8 cellular contexts compared by ENCODE assay signal in the genomic region with DNA sequence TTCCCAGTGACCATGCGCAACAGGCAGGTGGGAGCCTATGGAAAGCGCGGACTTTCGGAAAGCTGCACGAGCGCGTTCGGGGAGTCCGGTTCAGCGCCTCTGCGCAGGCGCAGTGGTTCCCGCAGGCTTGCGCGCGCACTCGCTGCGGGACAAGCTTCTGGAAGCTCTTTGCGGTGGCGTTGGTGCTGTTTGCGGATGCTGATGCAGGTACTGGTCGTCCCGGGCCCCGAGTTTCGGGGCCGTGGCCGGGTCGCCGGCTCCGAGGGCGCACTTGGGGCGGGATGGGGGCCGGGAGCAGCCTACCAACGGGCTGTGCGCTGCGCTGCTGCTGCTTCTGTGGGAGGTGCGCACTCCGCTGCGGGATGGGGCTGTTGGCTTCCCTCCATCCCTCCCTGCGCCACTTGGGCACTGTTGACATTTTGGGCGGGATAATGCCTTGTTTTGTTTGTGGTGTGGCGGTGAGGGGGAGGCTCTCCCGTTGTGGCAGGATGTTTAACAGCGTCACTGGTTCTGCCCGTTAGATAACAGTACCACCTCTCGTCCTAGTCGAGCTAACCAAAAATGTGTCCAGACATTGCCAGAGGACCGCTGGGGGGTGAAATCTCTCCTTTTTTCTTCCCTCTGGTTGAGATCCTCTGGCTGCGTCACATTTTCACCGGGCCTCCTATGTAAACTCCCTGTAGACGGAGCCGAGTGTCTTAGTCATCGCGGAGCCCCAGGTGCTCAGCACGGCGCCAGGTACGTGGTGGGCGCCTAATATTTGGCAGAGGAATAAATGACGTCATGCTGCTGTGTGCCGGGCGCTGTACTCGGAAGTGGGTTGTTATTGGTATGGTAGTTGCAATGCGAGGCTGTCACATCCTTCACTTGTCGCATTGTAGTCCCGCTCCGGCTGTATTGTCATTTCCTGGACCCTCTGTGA. TPM values are rescaled to one million over a fixed set of nuclear protein-coding genes. Genes with fewer than 3 reads are reported as not detected.
DNase-seq lines count a peak whose midpoint lies in the region; ATAC-seq, FAIRE-seq and TF ChIP-seq lines count a peak whose summit lies in the region.

Gene ZNF483, plus strand, starts transcription at position 124 of the 922 bp plus-strand sequence. CDS start 2,217 bp downstream, outside the sequence.

- peak; percentile 23 to 30 for TF ChIP-seq POLR2A in sigmoid colon (IDR thresholded peaks at IDR 0.05)

- no peak for TF ChIP-seq EP300 in sigmoid colon (IDR thresholded peaks at IDR 0.05)

- H3K9me3 ChIP-seq in iPS-18c (ENCODE audit: control insufficient read depth, insufficient read depth, low read length) = no peaks in the 10 kb centered on the region
- no peaks in the 10 kb centered on the region for H3K9me3 ChIP-seq in sigmoid colon

- H3K27me3 ChIP-seq in bronchial epithelial cell (ENCODE audit: control insufficient read depth, insufficient read depth, low read length) (no peaks in the 10 kb centered on the region), sigmoid colon (no peaks in the 10 kb centered on the region)

- peak within 1 kb of the TSS; percentile 66 to 81 (median 73) for H3K27ac ChIP-seq in sigmoid colon

- H3K36me3 ChIP-seq in bronchial epithelial cell (ENCODE audit: control insufficient read depth, insufficient read depth, low read length) (no peaks in the 10 kb centered on the region), sigmoid colon (peaks cover 0 to 30% (median 6%) of the 10 kb centered on the region in 4 donors)

- intact Hi-C loops in sigmoid colon (cut with DNase I) = loop anchor here (1.0 kb wide), 1 partner anchor 42 kb away; no protein-coding TSS in a partner anchor

- peak within 1 kb of the TSS; percentile 74 for H3K4me3 ChIP-seq in bronchial epithelial cell (ENCODE audit: low read depth, low read length)
- peak within 1 kb of the TSS; percentile 97 for H3K4me3 ChIP-seq in iPS-18c (ENCODE audit: insufficient read depth, low read depth, low read length)
- peak within 1 kb of the TSS; percentile 59 to 91 (median 85) for H3K4me3 ChIP-seq in sigmoid colon

- FAIRE-seq in GM19239 (lab: Jason Lieb, UNC) (peak; percentile 76), bronchial epithelial cell (lab: Jason Lieb, UNC) (no peak)

- ATAC-seq in HG02981 (IDR thresholded peaks at IDR 0.05; ENCODE audit: unreplicated experiment) (no peak), HG03378 (IDR thresholded peaks at IDR 0.05; ENCODE audit: unreplicated experiment) (no peak)

- TF ChIP-seq CTCF in bronchial epithelial cell (IDR thresholded peaks at IDR 0.05; ENCODE audit: insufficient read depth, low read length, severe bottlenecking) = no peak
- no peak for TF ChIP-seq CTCF in sigmoid colon (IDR thresholded peaks at IDR 0.05)

- peaks cover 0 to 13% (median 6%) of the 10 kb centered on the region in 4 donors for H3K4me1 ChIP-seq in sigmoid colon

- peak; percentile 20 for DNase-seq in GM19239 (ENCODE audit: insufficient read length, low spot score)
- DNase-seq in NCI-H2029 (lab: John Stamatoyannopoulos, UW) = peak; percentile 83
- peak; percentile 33 for DNase-seq in activated CD4-positive, CD25-positive, alpha-beta regulatory T cell treated with anti-CD3 and anti-CD28 coated beads, Interleukin-2, amount 50 U/mL, for 16 hours (ENCODE audit: low read depth, low spot score)
- peak; percentile 86 for DNase-seq in bronchial epithelial cell (ENCODE audit: low read depth)
- DNase-seq in sigmoid colon = peak; percentile 91

- 1 to 2% methylated on average over 66 of the region's 66 CpGs for WGBS in sigmoid colon, 2 donors

RNA-seq across cellular contexts. Expression of gene ZNF483, which starts in this region (rescaled TPM):
- 0.26 and 0.51 TPM in 2 replicates for total RNA-seq in bronchial epithelial cell
- 10 to 100 TPM; 19.7 to 22.7 (median 21.3) TPM for total RNA-seq in sigmoid colon
- polyA plus RNA-seq in sigmoid colon = under 1 TPM in 2 of 3 donors, not detected in 1; 0.23 to 0.77 TPM

Comparison
In these comparisons a context has a peak if more than half of its experiments do, and no peak if none do; other contexts are left out.
1. RNA of gene ZNF483 (total RNA-seq): 19.7 to 22.7 TPM in sigmoid colon; 0.26 to 0.51 TPM in bronchial epithelial cell; every median in the first group is over 10 times any median in the second.
2. Peak in DNase-seq and H3K4me3 ChIP-seq in bronchial epithelial cell; RNA of the gene not detected or under 1 TPM.
3. DNase-seq: peak in every context shown above with its lines; median percentile 91 in sigmoid colon; 86 in bronchial epithelial cell; 83 in NCI-H2029; 33 in activated CD4-positive, CD25-positive, alpha-beta regulatory T cell treated with anti-CD3 and anti-CD28 coated beads, Interleukin-2, amount 50 U/mL, for 16 hours; 20 in GM19239.
4. Peak in every context shown above with its lines, with median percentiles within 50 percentile points of each other: H3K4me3 ChIP-seq.